29 cellular contexts compared by ENCODE assay signal in genomic region chr6:55901765-55902164, GRCh38. TPM values are rescaled to one million over a fixed set of nuclear protein-coding genes. Genes with fewer than 3 reads are reported as not detected.
DNase-seq lines count a peak whose midpoint lies in the region; ATAC-seq and TF ChIP-seq lines count a peak whose summit lies in the region.
"Had no signal": no experiment of that assay in that cellular context is flagged by ENCODE, and none has a peak within 500 bp of the region (broad histone marks: within the 10 kb centered on the region; RNA-seq: fewer than 3 reads in every experiment).

No MANE protein-coding gene starts in this region.

- H3K9me2 ChIP-seq in Loucy (replicated peaks; ENCODE audit: low read depth, low read length): no peaks in the 10 kb centered on the region

- H3K27ac ChIP-seq in smooth muscle cell (ENCODE audit: low read depth): no peak overlapping the region
- H3K27ac ChIP-seq: KMS-11, PC-9, SJSA1 had no signal

- in situ Hi-C loops in ACHN (cut with HindIII; ENCODE audit: low pct_ligation_motif_present, low pct_unique_long_range_greater_than_20kb, low sequenced_read_pairs): no loop called here

- H3K4me3 ChIP-seq in Loucy (ENCODE audit: low read length, poor library complexity, severe bottlenecking) (no peak overlapping the region), smooth muscle cell (no peak overlapping the region)
- H3K4me3 ChIP-seq: PC-9, SJSA1 had no signal

- H3K79me2 ChIP-seq in Loucy (ENCODE audit: insufficient read depth, low read length) (no peaks in the 10 kb centered on the region), smooth muscle cell (ENCODE audit: low read depth) (no peaks in the 10 kb centered on the region)

- 47% methylated on average over 2 of the region's 2 CpGs for WGBS in smooth muscle cell (ENCODE audit: low lambda C conversion rate)

- H3F3A ChIP-seq in Loucy (ENCODE audit: low read depth) (no peaks in the 10 kb centered on the region), smooth muscle cell (ENCODE audit: low read depth) (peaks cover 4% of the 10 kb centered on the region)

- H3K9me3 ChIP-seq in Loucy (ENCODE audit: insufficient read depth, low read depth, low read length) (no peaks in the 10 kb centered on the region), smooth muscle cell (replicated peaks; ENCODE audit: low read depth) (no peaks in the 10 kb centered on the region)
- H3K9me3 ChIP-seq: BE2C, SJSA1 had no signal

- H3K27me3 ChIP-seq in Loucy (ENCODE audit: insufficient read depth, low read length, poor library complexity, severe bottlenecking) (no peaks in the 10 kb centered on the region), smooth muscle cell (ENCODE audit: low read depth) (no peaks in the 10 kb centered on the region)
- H3K27me3 ChIP-seq: BE2C, SJSA1 had no signal

- H2AFZ ChIP-seq in Loucy (ENCODE audit: low read length): peak overlapping the region; percentile 25; the same call in 1 of the 2 replicates
- H2AFZ ChIP-seq in smooth muscle cell (ENCODE audit: low read depth): peak overlapping the region; percentile 78
- H2AFZ ChIP-seq: PC-9 had no signal

- TF ChIP-seq CTCF in Loucy (conservative IDR thresholded peaks at IDR 0.05; ENCODE audit: low read length) (no peak), smooth muscle cell (IDR thresholded peaks at IDR 0.05; ENCODE audit: borderline replicate concordance, insufficient read depth, poor library complexity, severe bottlenecking) (no peak)

- H3K4me1 ChIP-seq in Loucy (ENCODE audit: insufficient read depth, low read length, poor library complexity, severe bottlenecking) (no peaks in the 10 kb centered on the region), smooth muscle cell (ENCODE audit: low read depth) (peaks cover 15% of the 10 kb centered on the region)
- H3K4me1 ChIP-seq: BE2C had no signal

- H3K4me2 ChIP-seq in Loucy (ENCODE audit: low read depth, low read length, poor library complexity, severe bottlenecking): no peak overlapping the region
- H3K4me2 ChIP-seq in smooth muscle cell: peak overlapping the region; percentile 8
- H3K4me2 ChIP-seq: KMS-11, PC-9 had no signal

- no peaks in the 10 kb centered on the region for H3K36me3 ChIP-seq in Loucy (ENCODE audit: insufficient read depth, low read length)
- no peaks in the 10 kb centered on the region for H3K36me3 ChIP-seq in smooth muscle cell (ENCODE audit: low read depth)
- H3K36me3 ChIP-seq: BE2C, SJSA1 had no signal

- DNase-seq in ACHN: peak; percentile 38
- peak; percentile 7 for DNase-seq in kidney tubule cell (ENCODE audit: low spot score)
- DNase-seq in smooth muscle cell (lab: John Stamatoyannopoulos, UW; ENCODE audit: unreplicated experiment): no peak
- DNase-seq in NCI-H446 treated with DMSO at 0.1 percent for 48 hours (lab: John Stamatoyannopoulos, UW): no peak
- no peak for DNase-seq in NCI-H2107 (lab: John Stamatoyannopoulos, UW)
- DNase-seq: BE2C; DMS79; EL; GDM1; NCI-H1048; NCI-H1417 treated with DMSO at 0.1 percent for 48 hours; NCI-H1694 treated with DMSO at 0.1 percent for 48 hours; NCI-H2081; NCI-H2171; NCI-H226; NCI-H524 treated with DMSO at 0.1 percent for 48 hours; NCI-H774; NK-92 treated with Interleukin-12 subunit alpha and Interleukin-12 subunit beta, amount 100 ng/mL, for 24 hours; PC-9; Right ventricle myocardium superior; RPMI8226; T-cell had no signal

- H3K9ac ChIP-seq in Loucy (ENCODE audit: low read depth, low read length, poor library complexity, severe bottlenecking) (no peak overlapping the region), smooth muscle cell (ENCODE audit: low read depth) (no peak overlapping the region)
- H3K9ac ChIP-seq: KMS-11 had no signal

- no peak for ATAC-seq in GM19351 (IDR thresholded peaks at IDR 0.05; ENCODE audit: unreplicated experiment)
- ATAC-seq: HCT116, T-cell had no signal

- no peaks in the 10 kb centered on the region for H4K20me1 ChIP-seq in Loucy (ENCODE audit: insufficient read depth, low read length, poor library complexity, severe bottlenecking)
- H4K20me1 ChIP-seq in smooth muscle cell (ENCODE audit: low read depth): no peaks in the 10 kb centered on the region

RNA-seq across cellular contexts. Expression of gene BMP5, which starts 26.4 kb away (rescaled TPM):
- total RNA-seq in smooth muscle cell: 3.2 and 3.5 TPM in 2 replicates
- 0.07 and 3.5 TPM in 2 replicates for polyA plus RNA-seq in smooth muscle cell
- total RNA-seq: T-cell had no signal
- polyA plus RNA-seq: CD14-positive monocyte, IgD-negative memory B cell had no signal

Comparison
In these comparisons a context has a peak if more than half of its experiments do, and no peak if none do; other contexts are left out.
1. DNase-seq: peak in ACHN (single experiment) and kidney tubule cell (single experiment); none in smooth muscle cell (single experiment), NCI-H446 treated with DMSO at 0.1 percent for 48 hours (single experiment) and NCI-H2107 (single experiment).